28 cellular contexts compared by ENCODE assay signal in genomic region chr13:96044238-96044637, GRCh38.
"Had no signal": no experiment of that assay in that cellular context is flagged by ENCODE, and none has a peak within 500 bp of the region (broad histone marks: within the 10 kb centered on the region; RNA-seq: fewer than 3 reads in every experiment).

No MANE protein-coding gene starts in this region.

- ATAC-seq: left colon; left lung; lower lobe of right lung; naive thymus-derived CD8-positive, alpha-beta T cell; pancreas; right cardiac atrium; sciatic nerve; stimulated activated naive B cell treated with anti-CD40 and anti-IgM and Interleukin-4, amounts not matched to agents 10 μg/mL and 1 μg/mL and 100 μg/mL, for 72 hours; stimulated activated naive CD8-positive, alpha-beta T cell treated with anti-CD3 and anti-CD28 coated beads, Interleukin-15, Interleukin-2, amounts not matched to agents 100 U/mL and 50 U/mL, for 24 hours had no signal

- DNase-seq: immature natural killer cell; kidney; left colon; left lung; lower lobe of right lung; mammary epithelial cell; mesenchymal stem cell; naive thymus-derived CD8-positive, alpha-beta T cell; nucleus accumbens; pancreas; posterior cingulate gyrus; retina; right cardiac atrium; stimulated activated CD4-positive, alpha-beta T cell treated with anti-CD3 and anti-CD28 coated beads, Interleukin-12 subunit alpha, Interleukin-12 subunit beta, amount 100 ng/mL, for 4 hours; stimulated activated CD4-positive, alpha-beta T cell treated with anti-CD3 and anti-CD28 coated beads, Interleukin-15, amount 100 ng/mL, for 24 hours; stimulated activated CD4-positive, alpha-beta T cell treated with anti-CD3 and anti-CD28 coated beads, Interleukin-2, amount 100 ng/mL, for 24 hours; stimulated activated CD4-positive, alpha-beta T cell treated with anti-CD3 and anti-CD28 coated beads, Interleukin-4, amount 100 ng/mL, for 1 hour; stimulated activated naive B cell treated with anti-CD40 and anti-IgM and Interleukin-4, amounts not matched to agents 10 μg/mL and 1 μg/mL and 100 μg/mL, for 72 hours; stimulated activated naive CD8-positive, alpha-beta T cell treated with anti-CD3 and anti-CD28 coated beads, Interleukin-15, Interleukin-2, amounts not matched to agents 100 U/mL and 50 U/mL, for 24 hours; stomach; testis; thyroid gland; transverse colon; upper lobe of left lung had no signal

- H3K9me3 ChIP-seq: lower lobe of right lung, pancreas, prostate gland, testis, thyroid gland had no signal

- H3K36me3 ChIP-seq: left lung, lower lobe of right lung, pancreas, prostate gland, thyroid gland, transverse colon, upper lobe of left lung, vagina had no signal

- H3K4me3 ChIP-seq: left lung, lower lobe of right lung, pancreas, prostate gland, skin epidermis, stomach, testis, thyroid gland, transverse colon, upper lobe of left lung, vagina had no signal

- H3K4me1 ChIP-seq: left lung, lower lobe of right lung, prostate gland, stomach, testis, thyroid gland, transverse colon, upper lobe of left lung, vagina had no signal

- H3K27me3 ChIP-seq: left lung, pancreas, stomach, testis, thyroid gland, transverse colon, upper lobe of left lung, vagina had no signal

- H3K27ac ChIP-seq: left lung, lower lobe of right lung, pancreas, prostate gland, skin epidermis, stomach, testis, thyroid gland, transverse colon, upper lobe of left lung, vagina had no signal
